ENCODE assay signal across 19 cellular contexts in the genomic region with DNA sequence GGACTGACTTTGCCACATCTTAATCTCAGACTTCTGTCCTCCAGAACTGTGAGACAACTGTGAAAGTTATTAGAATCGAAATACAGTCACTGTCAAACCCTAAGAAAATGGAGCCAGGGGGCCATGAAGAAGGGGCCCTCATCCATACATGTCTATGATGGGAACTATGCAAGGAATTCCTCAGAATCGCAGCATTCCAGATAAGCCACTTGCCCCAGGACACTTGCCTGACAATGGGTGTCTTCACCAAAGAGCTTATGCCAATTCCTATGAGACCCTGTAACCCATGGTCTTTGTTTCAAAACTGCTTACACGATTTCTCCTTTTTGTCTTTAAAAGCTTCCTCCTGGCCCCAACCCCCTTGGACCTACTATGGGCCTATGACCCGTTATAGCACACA.
"Had no signal": no experiment of that assay in that cellular context is flagged by ENCODE, and none has a peak within 500 bp of the region (broad histone marks: within the 10 kb centered on the region; RNA-seq: fewer than 3 reads in every experiment).

No MANE protein-coding gene starts in this region.

- H3K4me3 ChIP-seq: heart left ventricle, lung, skin epidermis, tibial nerve, vagina had no signal

- H3K4me1 ChIP-seq: foreskin keratinocyte had no signal

- H3K4me3 Mint-ChIP-seq: naive B cell had no signal

- H3K36me3 Mint-ChIP-seq: naive B cell had no signal

- DNase-seq: activated CD4-positive, alpha-beta T cell treated with anti-CD3 and anti-CD28 coated beads, Interleukin-2, amount 50 U/mL, for 1 hour; activated CD8-positive, alpha-beta memory T cell treated with anti-CD3 and anti-CD28 coated beads for 24 hours; anterior cingulate cortex; effector CD8-positive, alpha-beta T cell; foreskin keratinocyte; midbrain; naive B cell; posterior cingulate gyrus; stimulated activated CD4-positive, alpha-beta T cell treated with anti-CD3 and anti-CD28 coated beads, Interleukin-15, amount 100 ng/mL, for 24 hours; stimulated activated CD4-positive, alpha-beta T cell treated with anti-CD3 and anti-CD28 coated beads, Interleukin-4, amount 100 ng/mL, for 24 hours; stimulated activated naive CD4-positive, alpha-beta T cell; substantia nigra had no signal

- H3K27me3 ChIP-seq: tibial nerve, vagina had no signal

- H3K27ac ChIP-seq: foreskin keratinocyte, heart left ventricle, neutrophil, skin epidermis, tibial nerve, vagina had no signal

- H3K9me3 ChIP-seq: heart left ventricle, neutrophil, tibial nerve, vagina had no signal

- ATAC-seq: activated CD4-positive, CD25-positive, alpha-beta regulatory T cell treated with anti-CD3 and anti-CD28 coated beads, Interleukin-2, amount 50 U/mL, for 24 hours had no signal

- H3K36me3 ChIP-seq: heart left ventricle, neutrophil, tibial nerve, vagina had no signal
